15 cellular contexts compared by ENCODE assay signal in the genomic region with DNA sequence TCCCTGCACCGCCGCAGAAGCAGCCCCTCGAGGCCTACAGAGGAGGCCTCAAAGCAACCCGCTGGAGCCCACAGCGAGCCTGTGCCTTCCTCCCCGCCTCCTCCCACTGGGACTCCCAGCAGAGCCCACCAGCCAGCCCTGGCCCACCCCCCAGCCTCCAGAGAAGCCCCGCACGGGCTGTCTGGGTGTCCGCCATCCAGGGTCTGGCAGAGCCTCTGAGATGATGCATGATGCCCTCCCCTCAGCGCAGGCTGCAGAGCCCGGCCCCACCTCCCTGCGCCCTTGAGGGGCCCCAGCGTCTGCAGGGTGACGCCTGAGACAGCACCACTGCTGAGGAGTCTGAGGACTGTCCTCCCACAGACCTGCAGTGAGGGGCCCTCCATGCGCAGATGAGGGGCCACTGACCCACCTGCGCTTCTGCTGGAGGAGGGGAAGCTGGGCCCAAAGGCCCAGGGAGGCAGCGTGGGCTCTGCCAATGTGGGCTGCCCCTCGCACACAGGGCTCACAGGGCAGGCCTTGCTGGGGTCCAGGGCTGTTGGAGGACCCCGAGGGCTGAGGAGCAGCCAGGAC. TPM values are rescaled to one million over a fixed set of nuclear protein-coding genes. Genes with fewer than 3 reads are reported as not detected.
DNase-seq lines count a peak whose midpoint lies in the region; ATAC-seq and TF ChIP-seq lines count a peak whose summit lies in the region.
"Had no signal": no experiment of that assay in that cellular context is flagged by ENCODE, and none has a peak within 500 bp of the region (broad histone marks: within the 10 kb centered on the region; RNA-seq: fewer than 3 reads in every experiment).

No MANE protein-coding gene starts in this region.

- no peak for ATAC-seq in activated T-cell treated with anti-CD3 and anti-CD28 coated beads, Interleukin-2, amount 50 U/mL, for 72 hours (replicated peaks in 1 of 2)
- ATAC-seq in HG03457 (IDR thresholded peaks at IDR 0.05; ENCODE audit: unreplicated experiment) = no peak
- no peak for ATAC-seq in HG03342 (IDR thresholded peaks at IDR 0.05; ENCODE audit: unreplicated experiment)
- ATAC-seq: naive thymus-derived CD4-positive, alpha-beta T cell had no signal

- H3K36me3 ChIP-seq in WERI-Rb-1 (peaks cover 11% of the 10 kb centered on the region), hepatocyte (replicated peaks; ENCODE audit: insufficient read depth, low read depth) (no peaks in the 10 kb centered on the region), spleen (peaks cover 0 to 35% (median 0%) of the 10 kb centered on the region in 6 donors)

- H3K4me1 ChIP-seq in hepatocyte (ENCODE audit: insufficient read depth) = no peaks in the 10 kb centered on the region
- H3K4me1 ChIP-seq in spleen = peaks cover 0 to 14% (median 4%) of the 10 kb centered on the region in 6 donors
- H3K4me1 ChIP-seq: SJCRH30 had no signal

- H2AFZ ChIP-seq in hepatocyte = no peak overlapping the region

- no peaks in the 10 kb centered on the region for H3K27me3 Mint-ChIP-seq in activated T-cell treated with anti-CD3 and anti-CD28 coated beads, Interleukin-2, amount 50 U/mL, for 24 hours
- no peaks in the 10 kb centered on the region for H3K27me3 Mint-ChIP-seq in activated T-cell treated with anti-CD3 and anti-CD28 coated beads, Interleukin-2, amount 50 U/mL, for 72 hours (ENCODE audit: low read depth)
- peaks cover 6% of the 10 kb centered on the region for H3K27me3 Mint-ChIP-seq in endothelial cell (ENCODE audit: unreplicated experiment)
- H3K27me3 Mint-ChIP-seq: activated naive CD8-positive, alpha-beta T cell treated with anti-CD3 and anti-CD28 coated beads, Interleukin-2, amount 10 ng/mL, durations not matched to agents 7 days and 5 days; naive thymus-derived CD4-positive, alpha-beta T cell had no signal

- H3K4me3 Mint-ChIP-seq in activated T-cell treated with anti-CD3 and anti-CD28 coated beads, Interleukin-2, amount 50 U/mL, for 24 hours = no peak overlapping the region
- H3K4me3 Mint-ChIP-seq in activated T-cell treated with anti-CD3 and anti-CD28 coated beads, Interleukin-2, amount 50 U/mL, for 72 hours = no peak overlapping the region
- no peak overlapping the region for H3K4me3 Mint-ChIP-seq in endothelial cell (ENCODE audit: unreplicated experiment)
- H3K4me3 Mint-ChIP-seq: activated naive CD8-positive, alpha-beta T cell treated with anti-CD3 and anti-CD28 coated beads, Interleukin-2, amount 10 ng/mL, durations not matched to agents 7 days and 5 days; dendritic cell treated with granulocyte-macrophage colony-stimulating factor and Interleukin-4, amounts not matched to agents 40 ng/mL and 50 ng/mL, for 4 days; naive thymus-derived CD4-positive, alpha-beta T cell had no signal

- H3K4me1 Mint-ChIP-seq in activated T-cell treated with anti-CD3 and anti-CD28 coated beads, Interleukin-2, amount 50 U/mL, for 24 hours (ENCODE audit: low read depth) = no peaks in the 10 kb centered on the region
- H3K4me1 Mint-ChIP-seq in activated T-cell treated with anti-CD3 and anti-CD28 coated beads, Interleukin-2, amount 50 U/mL, for 72 hours (ENCODE audit: low read depth) = no peaks in the 10 kb centered on the region
- H3K4me1 Mint-ChIP-seq in endothelial cell (ENCODE audit: unreplicated experiment) = peaks cover 7% of the 10 kb centered on the region

- H3K36me3 Mint-ChIP-seq in activated T-cell treated with anti-CD3 and anti-CD28 coated beads, Interleukin-2, amount 50 U/mL, for 24 hours (ENCODE audit: low read depth) = peaks cover 2% of the 10 kb centered on the region
- H3K36me3 Mint-ChIP-seq in activated T-cell treated with anti-CD3 and anti-CD28 coated beads, Interleukin-2, amount 50 U/mL, for 72 hours (ENCODE audit: insufficient read depth in 2 of 2) = no peaks in the 10 kb centered on the region
- no peaks in the 10 kb centered on the region for H3K36me3 Mint-ChIP-seq in endothelial cell (ENCODE audit: low read depth, unreplicated experiment)

- no peaks in the 10 kb centered on the region for H3K9me2 ChIP-seq in hepatocyte (replicated peaks; ENCODE audit: insufficient read depth)

- WGBS in hepatocyte (ENCODE audit: low lambda C conversion rate, missing lambda C conversion rate) = 89% methylated on average over 16 of the region's 19 CpGs
- 75 to 84% (median 82%) methylated on average over 13 to 19 of the region's 19 CpGs for WGBS in spleen, 5 donors

- H3K27ac Mint-ChIP-seq in activated T-cell treated with anti-CD3 and anti-CD28 coated beads, Interleukin-2, amount 50 U/mL, for 24 hours = no peak overlapping the region
- H3K27ac Mint-ChIP-seq in activated T-cell treated with anti-CD3 and anti-CD28 coated beads, Interleukin-2, amount 50 U/mL, for 72 hours = no peak overlapping the region
- no peak overlapping the region for H3K27ac Mint-ChIP-seq in endothelial cell (ENCODE audit: unreplicated experiment)
- H3K27ac Mint-ChIP-seq: activated naive CD8-positive, alpha-beta T cell treated with anti-CD3 and anti-CD28 coated beads, Interleukin-2, amount 10 ng/mL, durations not matched to agents 7 days and 5 days; dendritic cell treated with granulocyte-macrophage colony-stimulating factor and Interleukin-4, amounts not matched to agents 40 ng/mL and 50 ng/mL, for 4 days; naive thymus-derived CD4-positive, alpha-beta T cell had no signal

- TF ChIP-seq POLR2A in spleen (IDR thresholded peaks at IDR 0.05) = no peak

- DNase-seq in activated T-cell treated with anti-CD3 and anti-CD28 coated beads, Interleukin-2, amount 50 U/mL, for 24 hours = peak; percentile 15
- DNase-seq in activated T-cell treated with anti-CD3 and anti-CD28 coated beads, Interleukin-2, amount 50 U/mL, for 72 hours = no peak
- peak; percentile 9 for DNase-seq in WERI-Rb-1
- DNase-seq in hepatocyte (ENCODE audit: low spot score) = peak; percentile 5
- DNase-seq in spleen = peak; percentile 66
- no peak for DNase-seq in endothelial cell (ENCODE audit: low spot score)
- DNase-seq: activated naive CD8-positive, alpha-beta T cell treated with anti-CD3 and anti-CD28 coated beads, Interleukin-2, amount 10 ng/mL, durations not matched to agents 7 days and 5 days; DMS79; NCI-H1436 treated with DMSO at 0.1 percent for 48 hours; NCI-H82 had no signal

- H3K79me2 ChIP-seq in hepatocyte = no peaks in the 10 kb centered on the region

- no peak overlapping the region for H3K27ac ChIP-seq in WERI-Rb-1
- H3K27ac ChIP-seq in hepatocyte = no peak overlapping the region
- H3K27ac ChIP-seq in spleen = no peak overlapping the region
- H3K27ac ChIP-seq: SJCRH30 had no signal

- intact Hi-C loops in spleen (cut with DNase I; ENCODE audit: low total_unique reads) = no loop called here

- H3K27me3 ChIP-seq in WERI-Rb-1 (ENCODE audit: insufficient read depth, low read depth, severe bottlenecking) = no peaks in the 10 kb centered on the region
- H3K27me3 ChIP-seq in hepatocyte = no peaks in the 10 kb centered on the region
- no peaks in the 10 kb centered on the region for H3K27me3 ChIP-seq in spleen (replicated peaks in 1 of 7)
- H3K27me3 ChIP-seq: SJCRH30 had no signal

- no peaks in the 10 kb centered on the region for H3K9me3 ChIP-seq in WERI-Rb-1 (ENCODE audit: severe bottlenecking)
- H3K9me3 ChIP-seq in hepatocyte (ENCODE audit: low read depth) = no peaks in the 10 kb centered on the region
- H3K9me3 ChIP-seq in spleen = peaks cover 0 to 4% (median 2%) of the 10 kb centered on the region in 8 donors
- H3K9me3 ChIP-seq: SJCRH30 had no signal

- no peaks in the 10 kb centered on the region for H3K9me3 Mint-ChIP-seq in activated T-cell treated with anti-CD3 and anti-CD28 coated beads, Interleukin-2, amount 50 U/mL, for 24 hours
- H3K9me3 Mint-ChIP-seq in activated T-cell treated with anti-CD3 and anti-CD28 coated beads, Interleukin-2, amount 50 U/mL, for 72 hours = no peaks in the 10 kb centered on the region
- no peaks in the 10 kb centered on the region for H3K9me3 Mint-ChIP-seq in endothelial cell (ENCODE audit: unreplicated experiment)
- H3K9me3 Mint-ChIP-seq: activated naive CD8-positive, alpha-beta T cell treated with anti-CD3 and anti-CD28 coated beads, Interleukin-2, amount 10 ng/mL, durations not matched to agents 7 days and 5 days; dendritic cell treated with granulocyte-macrophage colony-stimulating factor and Interleukin-4, amounts not matched to agents 40 ng/mL and 50 ng/mL, for 4 days had no signal

- H4K20me1 ChIP-seq in hepatocyte (ENCODE audit: insufficient read depth, poor library complexity, severe bottlenecking) = no peaks in the 10 kb centered on the region

- H3K4me2 ChIP-seq in hepatocyte = no peak overlapping the region

- H3K4me3 ChIP-seq in WERI-Rb-1 (ENCODE audit: low read depth, low read length) (no peak overlapping the region), hepatocyte (no peak overlapping the region), spleen (no peak overlapping the region)
- H3K4me3 ChIP-seq: SJCRH30 had no signal

- TF ChIP-seq CTCF in WERI-Rb-1 (IDR thresholded peaks at IDR 0.05; ENCODE audit: low read depth, low read length) = no peak
- TF ChIP-seq CTCF in hepatocyte (IDR thresholded peaks at IDR 0.05; ENCODE audit: poor library complexity) = no peak
- no peak for TF ChIP-seq CTCF in spleen (IDR thresholded peaks at IDR 0.05 in 8 of 11, conservative IDR thresholded peaks at IDR 0.05 in 3 of 11)
- no peak for TF ChIP-seq CTCF in endothelial cell (IDR thresholded peaks at IDR 0.05; ENCODE audit: unreplicated experiment)

RNA-seq across cellular contexts. Expression of a gene that starts 31.2 kb away (rescaled TPM):
- 1 to 10 TPM; 3.2 to 3.6 TPM for total RNA-seq in activated T-cell treated with anti-CD3 and anti-CD28 coated beads, Interleukin-2, amount 50 U/mL, for 72 hours
- total RNA-seq in hepatocyte (57.8 and 71.4 TPM in 2 replicates), spleen (10 to 100 TPM in 5 of 7 donors, 1 to 10 TPM in 2; 7.9 to 25.0 (median 18.6) TPM), endothelial cell (ENCODE audit: unreplicated experiment) (4.5 TPM)
- polyA plus RNA-seq in hepatocyte (141 and 142 TPM in 2 replicates), spleen (10 to 100 TPM in 1 of 3 donors, 1 to 10 TPM in 2; 4.1 to 12.4 (median 9.1) TPM)

Comparison
In these comparisons a context has a peak if more than half of its experiments do, and no peak if none do; other contexts are left out.
1. DNase-seq: peak in activated T-cell treated with anti-CD3 and anti-CD28 coated beads, Interleukin-2, amount 50 U/mL, for 24 hours (single experiment), WERI-Rb-1 (single experiment), hepatocyte (single experiment) and spleen (single experiment); none in activated T-cell treated with anti-CD3 and anti-CD28 coated beads, Interleukin-2, amount 50 U/mL, for 72 hours (0 of 2) and endothelial cell (single experiment).